In genomic region chr10:67696029-67696428, GRCh38 we compare ENCODE assay signal across 11 cellular contexts. TPM values are rescaled to one million over a fixed set of nuclear protein-coding genes. Genes with fewer than 3 reads are reported as not detected.
DNase-seq lines count a peak whose midpoint lies in the region; ATAC-seq and TF ChIP-seq lines count a peak whose summit lies in the region.
"Had no signal": no experiment of that assay in that cellular context is flagged by ENCODE, and none has a peak within 500 bp of the region (broad histone marks: within the 10 kb centered on the region; RNA-seq: fewer than 3 reads in every experiment).

TSS of gene CTNNA3 (minus strand) at chr10:67696195.

- H3K27ac ChIP-seq in dorsolateral prefrontal cortex = peak within 1 kb of the TSS in 4 of 59 donors; percentile 4 to 64 (median 14)

- H3K4me1 Mint-ChIP-seq in endothelial cell (ENCODE audit: unreplicated experiment) = no peaks in the 10 kb centered on the region
- H3K4me1 Mint-ChIP-seq: activated B cell treated with CpG ODN at 0.5 μM for 24 hours had no signal

- H3K4me3 ChIP-seq in dorsolateral prefrontal cortex = peak within 1 kb of the TSS in 26 of 59 donors; percentile 2 to 49 (median 25)

- H3K27me3 ChIP-seq in dorsolateral prefrontal cortex = peaks cover 0 to 2% (median 0%) of the 10 kb centered on the region in 45 donors

- H3K4me3 Mint-ChIP-seq in endothelial cell (ENCODE audit: unreplicated experiment) = no peak within 1 kb of the TSS
- H3K4me3 Mint-ChIP-seq: activated B cell treated with CpG ODN at 0.5 μM for 24 hours had no signal

- no peak for TF ChIP-seq CTCF in dorsolateral prefrontal cortex (IDR thresholded peaks at IDR 0.05 in 54 of 56, conservative IDR thresholded peaks at IDR 0.05 in 2 of 56; ENCODE audit: low read depth in 1 of 56, partially characterized antibody in 56 of 56)
- TF ChIP-seq CTCF in endothelial cell (IDR thresholded peaks at IDR 0.05; ENCODE audit: unreplicated experiment) = no peak

- peaks cover 1% of the 10 kb centered on the region for H3K27me3 Mint-ChIP-seq in endothelial cell (ENCODE audit: unreplicated experiment)

- intact Hi-C loops in dorsolateral prefrontal cortex (cut with DNase I) = loop anchor here in 1 of 2 donors (2.0 kb wide), 1 partner anchor 69 kb away; no protein-coding TSS in a partner anchor

- DNase-seq in dorsolateral prefrontal cortex = no peak
- peak; percentile 11 for DNase-seq in pons (ENCODE audit: low spot score)
- DNase-seq in SIG-M5 treated with dmso at 0.1 percent for 504 hours (lab: John Stamatoyannopoulos, UW; ENCODE audit: unreplicated experiment) = no peak
- DNase-seq in endothelial cell (ENCODE audit: low spot score) = no peak
- DNase-seq in T1000 (lab: John Stamatoyannopoulos, UW) = no peak
- no peak for DNase-seq in DMS53 (lab: John Stamatoyannopoulos, UW)
- DNase-seq: activated B cell treated with CpG ODN at 0.5 μM for 24 hours; activated naive CD4-positive, alpha-beta T cell; NCI-H1930 had no signal

- no peaks in the 10 kb centered on the region for H3K36me3 Mint-ChIP-seq in endothelial cell (ENCODE audit: low read depth, unreplicated experiment)

- ATAC-seq in GM18511 (IDR thresholded peaks at IDR 0.05; ENCODE audit: unreplicated experiment) (peak; percentile 62), HG02763 (IDR thresholded peaks at IDR 0.05; ENCODE audit: unreplicated experiment) (peak; percentile 63)

- H3K27ac Mint-ChIP-seq in endothelial cell (ENCODE audit: unreplicated experiment) = no peak within 1 kb of the TSS
- H3K27ac Mint-ChIP-seq: activated B cell treated with CpG ODN at 0.5 μM for 24 hours had no signal

- no peaks in the 10 kb centered on the region for H3K9me3 Mint-ChIP-seq in endothelial cell (ENCODE audit: unreplicated experiment)
- H3K9me3 Mint-ChIP-seq: activated B cell treated with CpG ODN at 0.5 μM for 24 hours had no signal

RNA-seq across cellular contexts. Expression of gene CTNNA3, which starts in this region (rescaled TPM):
- 100 to 1,000 TPM in 38 of 120 experiments, 10 to 100 TPM in 81, 1 to 10 TPM in 1; 6.6 to 278 (median 75.4) TPM for total RNA-seq in dorsolateral prefrontal cortex
- total RNA-seq in endothelial cell (ENCODE audit: unreplicated experiment) = 2.3 TPM
- total RNA-seq: activated B cell treated with CpG ODN at 0.5 μM for 24 hours had no signal
